1 cellular context compared by ENCODE assay signal in the genomic region with DNA sequence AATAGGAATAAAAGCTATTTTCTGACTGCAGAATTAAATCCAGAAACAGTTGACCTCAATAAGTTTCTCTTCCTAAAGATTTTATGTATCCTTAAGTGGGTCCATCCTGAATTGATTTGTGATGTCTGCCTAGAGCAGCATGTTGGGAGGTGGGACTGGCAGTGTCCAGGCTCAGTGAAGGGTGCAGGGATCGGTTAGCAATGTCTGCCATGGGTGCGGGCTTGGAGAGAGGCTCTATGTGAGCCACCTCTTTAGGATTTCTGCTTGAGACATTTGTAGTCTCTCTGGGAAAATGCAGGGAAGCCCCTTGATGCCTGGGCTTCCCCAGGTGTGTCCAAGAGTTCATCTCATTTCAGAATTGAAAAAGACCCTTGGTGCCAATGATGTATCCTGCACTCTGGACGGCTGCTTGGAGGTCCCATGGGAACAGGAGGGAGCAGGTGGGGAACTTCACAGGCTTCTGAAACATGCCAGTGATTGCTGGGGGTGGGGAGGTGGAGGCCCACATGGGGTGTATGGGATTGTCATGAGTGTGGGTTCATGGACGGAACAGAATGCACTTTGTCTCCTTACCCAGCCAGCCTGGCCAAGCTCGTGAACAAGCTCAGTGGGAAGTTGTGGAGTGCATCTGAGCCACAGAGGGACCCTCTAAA.
A peak's percentile ranks its signal among the peaks of the same experiment; 100 is the strongest.
TF ChIP-seq lines count a peak whose summit lies in the region.

No MANE protein-coding gene starts in this region.

TF ChIP-seq in Ishikawa, 13 proteins besides CTCF, POLR2A, EP300 and RAD21 (continued from another document):
- TF ChIP-seq REST (IDR thresholded peaks at IDR 0.05; ENCODE audit: low read depth) (no peak), YY1 (IDR thresholded peaks at IDR 0.05; ENCODE audit: low read depth) (peak; percentile 29; the same call in 1 of the 2 replicates)
